ENCODE assay signal across 1 cellular context in the genomic region with DNA sequence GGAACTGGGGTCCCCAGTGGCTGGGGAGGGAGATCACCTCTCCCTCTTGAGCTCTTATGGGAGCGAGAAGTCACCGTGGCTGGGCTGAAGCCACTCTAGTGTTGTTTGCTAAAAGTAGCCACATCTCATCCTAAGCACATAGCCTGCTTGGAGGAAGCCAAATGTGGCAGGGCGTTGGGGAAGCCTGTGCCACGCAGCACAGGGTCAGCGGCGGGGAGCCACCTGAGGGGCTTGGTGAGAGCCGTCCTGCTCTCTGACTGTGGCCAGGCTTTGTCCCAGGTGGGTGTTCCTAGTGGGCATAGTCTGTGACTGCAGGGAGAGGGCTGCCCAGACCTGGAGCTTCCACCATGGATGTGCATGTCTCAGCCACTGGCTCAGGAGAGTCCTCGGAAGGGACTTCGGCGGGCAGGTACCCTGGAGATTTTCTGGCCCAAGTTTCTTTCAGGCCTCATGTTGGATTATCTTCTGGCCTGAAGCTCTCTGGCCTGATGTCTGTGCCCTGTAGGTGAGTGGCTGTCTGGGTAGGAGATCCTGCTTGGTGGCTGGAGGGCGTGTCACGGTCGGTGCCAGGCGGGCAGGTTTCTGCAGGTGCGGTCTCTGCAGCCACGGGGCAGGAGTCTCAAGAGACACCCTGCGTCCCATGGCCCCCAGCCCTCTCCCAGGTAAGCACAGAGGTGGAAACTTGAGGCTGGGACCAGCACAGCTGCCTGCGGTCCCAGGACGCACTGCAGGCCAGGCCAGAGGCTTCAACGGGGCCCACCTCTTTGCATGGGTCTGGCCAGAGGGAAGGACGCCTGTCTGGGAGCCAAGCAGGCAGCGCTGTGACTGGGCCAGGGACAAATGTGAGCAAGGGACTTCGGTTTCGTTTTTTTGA.
TF ChIP-seq lines count a peak whose summit lies in the region.

No MANE protein-coding gene starts in this region.

TF ChIP-seq in HCT116, 20 proteins besides CTCF, POLR2A, EP300 and RAD21:
- TF ChIP-seq TCF7L2 (IDR thresholded peaks at IDR 0.05; ENCODE audit: borderline replicate concordance, extremely low read depth, insufficient read depth, insufficient read length) (no peak), CBX3 (IDR thresholded peaks at IDR 0.05; ENCODE audit: low read depth) (no peak)
